Comparison of ENCODE assay signal across 18 cellular contexts in the genomic region with DNA sequence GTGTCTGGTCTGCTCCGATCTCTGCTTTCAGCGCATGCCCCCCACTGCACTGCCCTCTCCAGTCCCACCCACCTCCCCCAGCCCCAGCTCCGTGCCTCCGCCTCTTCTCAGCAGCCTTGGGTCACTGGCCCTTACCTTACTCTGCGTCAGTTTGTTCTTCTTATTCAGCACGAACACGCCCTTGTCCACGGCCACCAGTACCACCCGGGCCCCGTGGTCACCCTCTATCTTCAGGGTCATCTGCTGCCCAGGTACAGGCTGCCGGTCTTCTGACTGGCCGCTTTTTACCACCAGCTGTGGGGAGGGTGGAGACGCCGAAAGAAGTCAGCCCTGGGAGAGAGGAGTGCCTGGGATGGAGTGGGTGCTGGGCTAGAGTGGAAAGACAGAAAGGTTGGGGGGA. TPM values are rescaled to one million over a fixed set of nuclear protein-coding genes. Genes with fewer than 3 reads are reported as not detected.
"Had no signal": no experiment of that assay in that cellular context is flagged by ENCODE, and none has a peak within 500 bp of the region (broad histone marks: within the 10 kb centered on the region; RNA-seq: fewer than 3 reads in every experiment).

No MANE protein-coding gene starts in this region.

- H3K9me3 Mint-ChIP-seq: activated naive CD4-positive, alpha-beta T cell treated with anti-CD3 and anti-CD28 coated beads, Interleukin-2, amount 10 ng/mL, durations not matched to agents 7 days and 5 days had no signal

- H3K36me3 ChIP-seq: neutrophil, uterus had no signal

- H3K27ac Mint-ChIP-seq: activated naive CD4-positive, alpha-beta T cell treated with anti-CD3 and anti-CD28 coated beads, Interleukin-2, amount 10 ng/mL, durations not matched to agents 7 days and 5 days had no signal

- H3K4me3 ChIP-seq: dorsolateral prefrontal cortex, gastroesophageal sphincter, heart right ventricle, lung, tibial nerve, uterus had no signal

- H3K27me3 ChIP-seq: uterus had no signal

- H3K4me1 ChIP-seq: heart right ventricle, tibial nerve, uterus had no signal

- DNase-seq: activated CD4-positive, alpha-beta T cell treated with anti-CD3 and anti-CD28 coated beads for 48 hours; activated naive CD4-positive, alpha-beta T cell treated with anti-CD3 and anti-CD28 coated beads, Interleukin-2, amount 10 ng/mL, durations not matched to agents 7 days and 5 days; dorsolateral prefrontal cortex; heart right ventricle; left colon; midbrain; stimulated activated CD4-positive, alpha-beta T cell treated with anti-CD3 and anti-CD28 coated beads, Interleukin-15, amount 100 ng/mL, for 24 hours; stimulated activated CD4-positive, alpha-beta T cell treated with anti-CD3 and anti-CD28 coated beads, Interleukin-4, amount 100 ng/mL, for 1 hour; stimulated activated naive CD4-positive, alpha-beta T cell; T-helper 2 cell; uterus had no signal

- H3K4me3 Mint-ChIP-seq: activated naive CD4-positive, alpha-beta T cell treated with anti-CD3 and anti-CD28 coated beads, Interleukin-2, amount 10 ng/mL, durations not matched to agents 7 days and 5 days had no signal

- ATAC-seq: gastroesophageal sphincter, heart right ventricle, left colon had no signal

- H3K9me3 ChIP-seq: gastroesophageal sphincter, heart right ventricle, neutrophil, tibial nerve, uterus had no signal

- H3K27ac ChIP-seq: dorsolateral prefrontal cortex, gastroesophageal sphincter, heart right ventricle, neutrophil, tibial nerve, uterus had no signal

RNA-seq across cellular contexts. Expression of a gene that starts 39.6 kb away (rescaled TPM):
- total RNA-seq: astrocyte, myocyte, skeletal muscle tissue had no signal

RNA-seq across cellular contexts. Expression of a gene that starts 57.7 kb away (rescaled TPM):
- total RNA-seq: myocyte, skeletal muscle tissue had no signal
